14 cellular contexts compared by ENCODE assay signal in the genomic region with DNA sequence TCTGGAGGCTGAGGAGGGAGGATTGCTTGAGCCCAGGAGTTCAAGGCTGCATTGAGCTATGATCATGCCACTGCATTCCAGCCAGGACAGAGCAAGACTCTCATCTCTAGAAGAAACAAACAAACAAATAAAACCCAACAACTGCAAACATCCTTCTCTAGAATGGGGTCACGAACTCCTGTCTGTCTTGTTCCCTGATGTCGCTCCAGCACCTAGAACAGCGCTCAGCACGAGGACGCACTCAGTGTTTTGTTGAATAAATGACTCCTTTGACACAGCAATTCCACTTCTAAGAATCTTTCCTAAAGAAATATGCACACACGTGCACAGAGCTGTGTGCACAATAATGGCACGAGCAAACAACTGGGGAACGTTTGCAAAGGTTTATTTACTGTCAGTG. TPM values are rescaled to one million over a fixed set of nuclear protein-coding genes. Genes with fewer than 3 reads are reported as not detected.
"Had no signal": no experiment of that assay in that cellular context is flagged by ENCODE, and none has a peak within 500 bp of the region (broad histone marks: within the 10 kb centered on the region; RNA-seq: fewer than 3 reads in every experiment).

No MANE protein-coding gene starts in this region.

RNA-seq across cellular contexts. Expression of gene SSX3, which starts 10.4 kb away (rescaled TPM):
- total RNA-seq: activated B cell treated with CpG ODN at 0.5 μM for 24 hours; activated CD4-positive, alpha-beta memory T cell treated with anti-CD3 and anti-CD28 coated beads for 36 hours; activated CD4-positive, alpha-beta memory T cell treated with anti-CD3 and anti-CD28 coated beads, Interleukin-2, amount 10 ng/mL, durations not matched to agents 7 days and 5 days; activated CD4-positive, alpha-beta T cell treated with anti-CD3 and anti-CD28 coated beads for 36 hours; activated CD4-positive, alpha-beta T cell treated with anti-CD3 and anti-CD28 coated beads, Interleukin-2, amount 10 ng/mL, durations not matched to agents 24 days and 14 days; activated CD4-positive, alpha-beta T cell treated with anti-CD3 and anti-CD28 coated beads, Interleukin-2, amount 10 ng/mL, durations not matched to agents 7 days and 5 days; activated CD8-positive, alpha-beta memory T cell treated with anti-CD3 and anti-CD28 coated beads for 36 hours; activated CD8-positive, alpha-beta memory T cell treated with anti-CD3 and anti-CD28 coated beads, Interleukin-2, amount 10 ng/mL, durations not matched to agents 7 days and 5 days; activated CD8-positive, alpha-beta T cell treated with anti-CD3 and anti-CD28 coated beads for 36 hours; activated CD8-positive, alpha-beta T cell treated with anti-CD3 and anti-CD28 coated beads, Interleukin-2, amount 10 ng/mL, durations not matched to agents 7 days and 5 days; T-helper 1 cell treated with Interleukin-12 subunit alpha and Interleukin-12 subunit beta and Interleukin-4 antibody, amounts not matched to agents 30 ng/mL and 1 ng/mL, for 36 hours; T-helper 17 cell; T-helper 2 cell treated with Interferon-gamma antibody and Interleukin-4, amounts not matched to agents 100 ng/mL and 5 ng/mL, for 36 hours; WTC11 had no signal

RNA-seq across cellular contexts. Expression of gene SSX4, which starts 37.3 kb away (rescaled TPM):
- total RNA-seq: activated B cell treated with CpG ODN at 0.5 μM for 24 hours; activated CD4-positive, alpha-beta memory T cell treated with anti-CD3 and anti-CD28 coated beads for 36 hours; activated CD4-positive, alpha-beta memory T cell treated with anti-CD3 and anti-CD28 coated beads, Interleukin-2, amount 10 ng/mL, durations not matched to agents 7 days and 5 days; activated CD4-positive, alpha-beta T cell treated with anti-CD3 and anti-CD28 coated beads for 36 hours; activated CD4-positive, alpha-beta T cell treated with anti-CD3 and anti-CD28 coated beads, Interleukin-2, amount 10 ng/mL, durations not matched to agents 24 days and 14 days; activated CD4-positive, alpha-beta T cell treated with anti-CD3 and anti-CD28 coated beads, Interleukin-2, amount 10 ng/mL, durations not matched to agents 7 days and 5 days; activated CD8-positive, alpha-beta memory T cell treated with anti-CD3 and anti-CD28 coated beads for 36 hours; activated CD8-positive, alpha-beta memory T cell treated with anti-CD3 and anti-CD28 coated beads, Interleukin-2, amount 10 ng/mL, durations not matched to agents 7 days and 5 days; activated CD8-positive, alpha-beta T cell treated with anti-CD3 and anti-CD28 coated beads for 36 hours; activated CD8-positive, alpha-beta T cell treated with anti-CD3 and anti-CD28 coated beads, Interleukin-2, amount 10 ng/mL, durations not matched to agents 7 days and 5 days; T-helper 1 cell treated with Interleukin-12 subunit alpha and Interleukin-12 subunit beta and Interleukin-4 antibody, amounts not matched to agents 30 ng/mL and 1 ng/mL, for 36 hours; T-helper 17 cell; T-helper 2 cell treated with Interferon-gamma antibody and Interleukin-4, amounts not matched to agents 100 ng/mL and 5 ng/mL, for 36 hours had no signal
